Comparison of ENCODE assay signal across 1 cellular context in genomic region chr1:246197076-246197475, GRCh38.
TF ChIP-seq lines count a peak whose summit lies in the region.

No MANE protein-coding gene starts in this region.

TF ChIP-seq in K562, 482 proteins besides CTCF, POLR2A, EP300 and RAD21:
- TF ChIP-seq ZBTB40 (IDR thresholded peaks at IDR 0.05) (no peak), ZBTB40 (CRISPR knock-in tag; IDR thresholded peaks at IDR 0.05) (no peak), GTF2F1 (IDR thresholded peaks at IDR 0.05; ENCODE audit: low read depth, low read length) (no peak), ZNF586 (CRISPR knock-in tag; conservative IDR thresholded peaks at IDR 0.05) (no peak), ZNF175 (CRISPR knock-in tag; IDR thresholded peaks at IDR 0.05; ENCODE audit: low read depth) (no peak), CREM (IDR thresholded peaks at IDR 0.05; ENCODE audit: low read depth) (0 out of 2 replicates have a peak, but pooled peaks have one; percentile 24), ATF6 (CRISPR knock-in tag; IDR thresholded peaks at IDR 0.05) (no peak), CEBPB (tag; IDR thresholded peaks at IDR 0.05) (no peak), ESRRA (IDR thresholded peaks at IDR 0.05; ENCODE audit: borderline replicate concordance, low read depth) (peak; percentile 65; the same call in 1 of the 2 replicates), ARID2 (IDR thresholded peaks at IDR 0.05) (no peak), ASH1L (IDR thresholded peaks at IDR 0.05; ENCODE audit: borderline replicate concordance, low read depth, partially characterized antibody) (no peak), JUNB (CRISPR knock-in tag; conservative IDR thresholded peaks at IDR 0.05) (no peak), MED1 (CRISPR knock-in tag; IDR thresholded peaks at IDR 0.05; ENCODE audit: borderline replicate concordance) (no peak)
- TF ChIP-seq, protein P1, sequence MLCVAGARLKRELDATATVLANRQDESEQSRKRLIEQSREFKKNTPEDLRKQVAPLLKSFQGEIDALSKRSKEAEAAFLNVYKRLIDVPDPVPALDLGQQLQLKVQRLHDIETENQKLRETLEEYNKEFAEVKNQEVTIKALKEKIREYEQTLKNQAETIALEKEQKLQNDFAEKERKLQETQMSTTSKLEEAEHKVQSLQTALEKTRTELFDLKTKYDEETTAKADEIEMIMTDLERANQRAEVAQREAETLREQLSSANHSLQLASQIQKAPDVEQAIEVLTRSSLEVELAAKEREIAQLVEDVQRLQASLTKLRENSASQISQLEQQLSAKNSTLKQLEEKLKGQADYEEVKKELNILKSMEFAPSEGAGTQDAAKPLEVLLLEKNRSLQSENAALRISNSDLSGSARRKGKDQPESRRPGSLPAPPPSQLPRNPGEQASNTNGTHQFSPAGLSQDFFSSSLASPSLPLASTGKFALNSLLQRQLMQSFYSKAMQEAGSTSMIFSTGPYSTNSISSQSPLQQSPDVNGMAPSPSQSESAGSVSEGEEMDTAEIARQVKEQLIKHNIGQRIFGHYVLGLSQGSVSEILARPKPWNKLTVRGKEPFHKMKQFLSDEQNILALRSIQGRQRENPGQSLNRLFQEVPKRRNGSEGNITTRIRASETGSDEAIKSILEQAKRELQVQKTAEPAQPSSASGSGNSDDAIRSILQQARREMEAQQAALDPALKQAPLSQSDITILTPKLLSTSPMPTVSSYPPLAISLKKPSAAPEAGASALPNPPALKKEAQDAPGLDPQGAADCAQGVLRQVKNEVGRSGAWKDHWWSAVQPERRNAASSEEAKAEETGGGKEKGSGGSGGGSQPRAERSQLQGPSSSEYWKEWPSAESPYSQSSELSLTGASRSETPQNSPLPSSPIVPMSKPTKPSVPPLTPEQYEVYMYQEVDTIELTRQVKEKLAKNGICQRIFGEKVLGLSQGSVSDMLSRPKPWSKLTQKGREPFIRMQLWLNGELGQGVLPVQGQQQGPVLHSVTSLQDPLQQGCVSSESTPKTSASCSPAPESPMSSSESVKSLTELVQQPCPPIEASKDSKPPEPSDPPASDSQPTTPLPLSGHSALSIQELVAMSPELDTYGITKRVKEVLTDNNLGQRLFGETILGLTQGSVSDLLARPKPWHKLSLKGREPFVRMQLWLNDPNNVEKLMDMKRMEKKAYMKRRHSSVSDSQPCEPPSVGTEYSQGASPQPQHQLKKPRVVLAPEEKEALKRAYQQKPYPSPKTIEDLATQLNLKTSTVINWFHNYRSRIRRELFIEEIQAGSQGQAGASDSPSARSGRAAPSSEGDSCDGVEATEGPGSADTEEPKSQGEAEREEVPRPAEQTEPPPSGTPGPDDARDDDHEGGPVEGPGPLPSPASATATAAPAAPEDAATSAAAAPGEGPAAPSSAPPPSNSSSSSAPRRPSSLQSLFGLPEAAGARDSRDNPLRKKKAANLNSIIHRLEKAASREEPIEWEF (CRISPR knock-in tag; IDR thresholded peaks at IDR 0.05): no peak
- TF ChIP-seq, protein P2, sequence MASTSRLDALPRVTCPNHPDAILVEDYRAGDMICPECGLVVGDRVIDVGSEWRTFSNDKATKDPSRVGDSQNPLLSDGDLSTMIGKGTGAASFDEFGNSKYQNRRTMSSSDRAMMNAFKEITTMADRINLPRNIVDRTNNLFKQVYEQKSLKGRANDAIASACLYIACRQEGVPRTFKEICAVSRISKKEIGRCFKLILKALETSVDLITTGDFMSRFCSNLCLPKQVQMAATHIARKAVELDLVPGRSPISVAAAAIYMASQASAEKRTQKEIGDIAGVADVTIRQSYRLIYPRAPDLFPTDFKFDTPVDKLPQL (IDR thresholded peaks at IDR 0.05; ENCODE audit: extremely low read depth, insufficient read length): no peak
